Comparison of ENCODE assay signal across 7 cellular contexts in the genomic region with DNA sequence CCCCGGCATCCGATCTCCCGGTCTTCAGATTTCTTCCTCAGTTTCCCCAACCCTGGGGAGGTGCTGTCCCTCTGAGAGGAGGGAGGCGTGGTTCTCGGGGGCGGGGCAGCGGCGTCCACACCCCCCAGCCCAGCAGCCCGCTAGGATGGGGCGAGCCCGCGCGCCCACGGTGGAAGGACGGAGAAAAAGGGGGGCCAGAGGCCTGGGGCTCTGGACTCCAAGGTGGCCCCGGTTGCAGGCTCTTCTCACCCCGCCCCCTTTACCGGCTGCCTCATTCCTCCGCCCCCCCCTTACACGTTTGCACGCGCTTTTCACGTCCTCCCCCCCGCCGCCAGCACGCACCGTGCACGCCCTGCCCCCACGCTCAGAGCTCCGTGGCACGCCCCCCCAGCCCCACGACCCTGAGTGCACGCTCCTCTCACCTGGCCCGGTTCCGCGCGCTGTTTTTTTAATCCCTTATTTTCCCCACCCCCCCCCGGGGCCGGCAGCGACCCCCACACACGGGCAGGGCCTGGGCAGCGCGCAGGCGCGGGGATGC. TPM values are rescaled to one million over a fixed set of nuclear protein-coding genes. Genes with fewer than 3 reads are reported as not detected.
A peak's percentile ranks its signal among the peaks of the same experiment; 100 is the strongest.
DNase-seq lines count a peak whose midpoint lies in the region; TF ChIP-seq lines count a peak whose summit lies in the region.

No MANE protein-coding gene starts in this region.

- H3K36me3 Mint-ChIP-seq in activated CD4-positive, alpha-beta memory T cell treated with anti-CD3 and anti-CD28 coated beads for 36 hours, result no peaks in the 10 kb centered on the region
- H3K36me3 Mint-ChIP-seq in endodermal cell (ENCODE audit: low read depth), result peaks cover 2% of the 10 kb centered on the region
- no peaks in the 10 kb centered on the region for H3K36me3 Mint-ChIP-seq in mesothelial cell of epicardium

- intact Hi-C loops in activated CD4-positive, alpha-beta memory T cell treated with anti-CD3 and anti-CD28 coated beads for 36 hours (cut with micrococcal nuclease), result no loop called here

- H3K9me3 ChIP-seq in endodermal cell (ENCODE audit: control insufficient read depth, low read length), result no peaks in the 10 kb centered on the region

- DNase-seq in GM10266 (ENCODE audit: extremely low spot score) (peak; percentile 88), MV-4-11 (lab: John Stamatoyannopoulos, UW) (peak; percentile 14), endodermal cell (peak; percentile 50), mesothelial cell of epicardium (ENCODE audit: low spot score in 2 of 2, unreplicated experiment in 2 of 2) (peak in 1 of 2 experiments; percentile 53), amniotic stem cell (lab: John Stamatoyannopoulos, UW) (no peak)
- peak; percentile 68 for DNase-seq in activated CD4-positive, alpha-beta memory T cell treated with anti-CD3 and anti-CD28 coated beads for 36 hours
- peak; percentile 47 for DNase-seq in stimulated activated CD8-positive, alpha-beta memory T cell treated with anti-CD3 and anti-CD28 coated beads, Interleukin-4, amount 100 ng/mL, for 24 hours (ENCODE audit: low read depth)

- H3K9ac ChIP-seq in endodermal cell (ENCODE audit: extremely low read depth, low read length, poor library complexity, severe bottlenecking), result peak overlapping the region; percentile 47

- H3K36me3 ChIP-seq in endodermal cell (ENCODE audit: control insufficient read depth, insufficient read depth, low read length), result no peaks in the 10 kb centered on the region

- TF ChIP-seq CTCF in GM10266 (IDR thresholded peaks at IDR 0.05; ENCODE audit: control insufficient read depth, insufficient read depth, low read depth, missing control alignments) (no peak), endodermal cell (conservative IDR thresholded peaks at IDR 0.05) (no peak), mesothelial cell of epicardium (IDR thresholded peaks at IDR 0.05; ENCODE audit: unreplicated experiment) (no peak)

- H3K27me3 Mint-ChIP-seq in activated CD4-positive, alpha-beta memory T cell treated with anti-CD3 and anti-CD28 coated beads for 36 hours, result peaks cover 3% of the 10 kb centered on the region
- H3K27me3 Mint-ChIP-seq in endodermal cell (ENCODE audit: insufficient read depth) (no peaks in the 10 kb centered on the region), mesothelial cell of epicardium (ENCODE audit: low read depth) (no peaks in the 10 kb centered on the region)

- no peaks in the 10 kb centered on the region for H3K9me3 Mint-ChIP-seq in activated CD4-positive, alpha-beta memory T cell treated with anti-CD3 and anti-CD28 coated beads for 36 hours
- no peaks in the 10 kb centered on the region for H3K9me3 Mint-ChIP-seq in endodermal cell
- H3K9me3 Mint-ChIP-seq in mesothelial cell of epicardium, result no peaks in the 10 kb centered on the region

- POLR2A ChIA-PET in activated CD4-positive, alpha-beta memory T cell treated with anti-CD3 and anti-CD28 coated beads for 36 hours (lab: Charles Lee), result interaction anchor here (0.5 to 1.2 kb wide), 2 partner anchors 38 to 70 kb away, joined by 3 read pairs; a partner anchor contains a TSS

- peak overlapping the region; percentile 76 for H3K4me3 ChIP-seq in endodermal cell (ENCODE audit: low read length)

- 11 to 12% methylated on average over 8 to 32 of the region's 45 CpGs for WGBS in endodermal cell (ENCODE audit: insufficient coverage in 1 of 2, insufficient read length in 1 of 2), 2 experiments

- no peaks in the 10 kb centered on the region for H3K27me3 ChIP-seq in endodermal cell (ENCODE audit: control insufficient read depth, insufficient read depth, low read length, poor library complexity, severe bottlenecking)

- H3K4me3 Mint-ChIP-seq in activated CD4-positive, alpha-beta memory T cell treated with anti-CD3 and anti-CD28 coated beads for 36 hours, result peak overlapping the region; percentile 57
- H3K4me3 Mint-ChIP-seq in endodermal cell, result peak overlapping the region; percentile 63
- peak overlapping the region; percentile 68 for H3K4me3 Mint-ChIP-seq in mesothelial cell of epicardium

- no peak overlapping the region for H3K27ac Mint-ChIP-seq in activated CD4-positive, alpha-beta memory T cell treated with anti-CD3 and anti-CD28 coated beads for 36 hours
- H3K27ac Mint-ChIP-seq in endodermal cell (no peak overlapping the region), mesothelial cell of epicardium (peak overlapping the region; percentile 85)

- H3K4me1 ChIP-seq in endodermal cell (ENCODE audit: control insufficient read depth, insufficient read depth, low read length), result peaks cover 5% of the 10 kb centered on the region

- H3K27ac ChIP-seq in endodermal cell (ENCODE audit: low read depth, low read length), result peak overlapping the region; percentile 75

- CTCF ChIA-PET in activated CD4-positive, alpha-beta memory T cell treated with anti-CD3 and anti-CD28 coated beads for 36 hours (lab: Charles Lee), result interaction anchor here (0.9 to 1.3 kb wide), 2 partner anchors 11 to 51 kb away, joined by 3 to 4 read pairs; no protein-coding TSS in a partner anchor

- H3K4me1 Mint-ChIP-seq in activated CD4-positive, alpha-beta memory T cell treated with anti-CD3 and anti-CD28 coated beads for 36 hours (ENCODE audit: low read depth), result peaks cover 30% of the 10 kb centered on the region
- peaks cover 28% of the 10 kb centered on the region for H3K4me1 Mint-ChIP-seq in endodermal cell
- H3K4me1 Mint-ChIP-seq in mesothelial cell of epicardium, result peaks cover 42% of the 10 kb centered on the region

RNA-seq across cellular contexts. Expression of a gene that starts 0.4 kb away (rescaled TPM):
- 1 to 10 TPM; 1.8 to 2.0 TPM for total RNA-seq in activated CD4-positive, alpha-beta memory T cell treated with anti-CD3 and anti-CD28 coated beads for 36 hours
- 10 to 100 TPM; 25.4 to 29.9 TPM for total RNA-seq in endodermal cell
- polyA plus RNA-seq in endodermal cell (2013, experiment 1 of 2), result 41.5 TPM
- 33.0 TPM for polyA plus RNA-seq in endodermal cell (2013, experiment 2 of 2)
- 35.3 to 37.1 TPM (median 35.9 TPM) in 3 replicates for total RNA-seq in mesothelial cell of epicardium

RNA-seq across cellular contexts. Expression of a gene that starts 4.0 kb away (rescaled TPM):
- 10 to 100 TPM; 45.5 to 46.0 TPM for total RNA-seq in activated CD4-positive, alpha-beta memory T cell treated with anti-CD3 and anti-CD28 coated beads for 36 hours
- 100 to 1,000 TPM; 113 to 121 TPM for total RNA-seq in endodermal cell
- 145 TPM for polyA plus RNA-seq in endodermal cell (2013, experiment 1 of 2)
- polyA plus RNA-seq in endodermal cell (2013, experiment 2 of 2), result 130 TPM
- 127 to 135 TPM (median 129 TPM) in 3 replicates for total RNA-seq in mesothelial cell of epicardium

RNA-seq across cellular contexts. Expression of a gene that starts 22.7 kb away (rescaled TPM):
- under 1 TPM in 1 of 2 experiments, not detected in 1; 0.17 TPM for total RNA-seq in activated CD4-positive, alpha-beta memory T cell treated with anti-CD3 and anti-CD28 coated beads for 36 hours
- total RNA-seq in endodermal cell, result 1 to 10 TPM; 1.3 to 3.6 TPM
- polyA plus RNA-seq in endodermal cell (2013, experiment 1 of 2), result 0.68 TPM
- polyA plus RNA-seq in endodermal cell (2013, experiment 2 of 2), result 0.41 TPM
- total RNA-seq in mesothelial cell of epicardium, result 0.40 to 0.94 TPM (median 0.66 TPM) in 3 replicates

RNA-seq across cellular contexts. Expression of a gene that starts 26.0 kb away (rescaled TPM):
- total RNA-seq in activated CD4-positive, alpha-beta memory T cell treated with anti-CD3 and anti-CD28 coated beads for 36 hours, result 1 to 10 TPM in 1 of 2 experiments, under 1 TPM in 1; 0.97 to 1.0 TPM
- total RNA-seq in endodermal cell, result 1 to 10 TPM in 1 of 2 donors, under 1 TPM in 1; 0.29 to 1.0 TPM
- 0.89 TPM for polyA plus RNA-seq in endodermal cell (2013, experiment 1 of 2)
- polyA plus RNA-seq in endodermal cell (2013, experiment 2 of 2), result 0.70 TPM
- total RNA-seq in mesothelial cell of epicardium, result 1.6 to 2.9 TPM (median 2.7 TPM) in 3 replicates

RNA-seq across cellular contexts. Expression of a gene that starts 38.9 kb away (rescaled TPM):
- total RNA-seq in activated CD4-positive, alpha-beta memory T cell treated with anti-CD3 and anti-CD28 coated beads for 36 hours, result 10 to 100 TPM; 13.0 to 13.4 TPM
- total RNA-seq in endodermal cell, result 10 to 100 TPM; 42.4 to 50.7 TPM
- polyA plus RNA-seq in endodermal cell (2013, experiment 1 of 2), result 37.3 TPM
- polyA plus RNA-seq in endodermal cell (2013, experiment 2 of 2), result 34.3 TPM
- total RNA-seq in mesothelial cell of epicardium, result 23.2 to 24.7 TPM (median 24.4 TPM) in 3 replicates

Comparison
In these comparisons a context has a peak if more than half of its experiments do, and no peak if none do; other contexts are left out.
1. RNA of a gene that starts 0.4 kb away (total RNA-seq): 35.3 to 37.1 TPM in mesothelial cell of epicardium and 25.4 to 29.9 TPM in endodermal cell; 1.8 to 2.0 TPM in activated CD4-positive, alpha-beta memory T cell treated with anti-CD3 and anti-CD28 coated beads for 36 hours; every median in the first group is over 4 times any median in the second.
2. Peak in every context shown above with its lines, with median percentiles within 50 percentile points of each other: H3K4me3 Mint-ChIP-seq.